ENCODE assay signal across 1 cellular context in the genomic region with DNA sequence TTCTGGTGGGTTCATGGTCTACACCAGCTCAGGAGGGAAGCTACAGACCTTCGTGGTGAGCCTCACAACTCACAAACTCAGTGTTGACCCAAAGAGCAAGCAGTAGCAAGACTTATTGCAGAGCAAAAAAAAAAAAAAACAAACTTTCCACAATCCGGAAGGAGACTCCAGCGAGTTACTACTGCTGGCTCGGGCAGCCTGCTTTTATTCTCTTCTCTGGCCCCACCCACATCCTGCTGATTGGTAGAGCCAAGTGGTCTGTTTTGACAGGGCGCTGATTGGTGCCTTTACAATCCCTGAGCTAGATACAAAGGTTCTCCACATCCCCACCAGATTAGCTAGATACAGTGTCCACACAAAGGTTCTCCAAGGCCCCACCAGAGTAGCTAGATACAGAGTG.
TF ChIP-seq lines count a peak whose summit lies in the region.

No MANE protein-coding gene starts in this region.

TF ChIP-seq in K562, 482 proteins besides CTCF, POLR2A, EP300 and RAD21 (continued from another document):
- peak; percentile 22 for TF ChIP-seq NFYB (IDR thresholded peaks at IDR 0.05; ENCODE audit: extremely low read depth, insufficient read length)
